In genomic region chr2:187873132-187873531, GRCh38 we compare ENCODE assay signal across 27 cellular contexts.
"Had no signal": no experiment of that assay in that cellular context is flagged by ENCODE, and none has a peak within 500 bp of the region (broad histone marks: within the 10 kb centered on the region; RNA-seq: fewer than 3 reads in every experiment).

No MANE protein-coding gene starts in this region.

- DNase-seq: activated CD4-positive, alpha-beta T cell treated with anti-CD3 and anti-CD28 coated beads for 36 hours; activated CD4-positive, alpha-beta T cell treated with anti-CD3 and anti-CD28 coated beads, Interleukin-2, amount 50 U/mL, for 1 hour; activated CD8-positive, alpha-beta memory T cell treated with anti-CD3 and anti-CD28 coated beads, Interleukin-2, amount 50 U/mL, for 4 hours; activated CD8-positive, alpha-beta T cell treated with anti-CD3 and anti-CD28 coated beads for 36 hours; activated effector memory CD4-positive, alpha-beta T cell treated with Interleukin-2 at 50 U/mL for 16 hours; activated naive CD4-positive, alpha-beta T cell; MG63; MV-4-11; NCI-H1092 treated with DMSO at 0.1 percent for 48 hours; NCI-H1417 treated with DMSO at 0.1 percent for 48 hours; NCI-H1694; NCI-H2029; NCI-H2107; NCI-H2171 treated with DMSO at 0.1 percent for 48 hours; NCI-H345; NCI-H510A; NCI-H526 treated with DMSO at 0.1 percent for 48 hours; NK-92 treated with Interleukin-12 subunit alpha and Interleukin-12 subunit beta, amount 100 ng/mL, for 24 hours; OCI-M1; RPMI8226; T-helper 1 cell; WERI-Rb-1 had no signal

- H3K4me2 ChIP-seq: KMS-11 had no signal

- H3K4me3 ChIP-seq: ascending aorta, MG63, SK-N-MC had no signal

- H3K9ac ChIP-seq: KMS-11 had no signal

- H3K4me1 ChIP-seq: ascending aorta had no signal

- ATAC-seq: activated CD4-positive, alpha-beta T cell treated with anti-CD3 and anti-CD28 coated beads for 36 hours; activated CD8-positive, alpha-beta T cell treated with anti-CD3 and anti-CD28 coated beads for 36 hours; Panc1; Right ventricle myocardium inferior had no signal

- H3K27ac ChIP-seq: ascending aorta, KMS-11, SK-N-MC, WERI-Rb-1 had no signal

- H3K9me3 ChIP-seq: ascending aorta, MG63 had no signal

- H3K27me3 ChIP-seq: ascending aorta, MG63 had no signal

- H3K36me3 ChIP-seq: ascending aorta, MG63, WERI-Rb-1 had no signal
